ENCODE assay signal across 20 cellular contexts in genomic region chr5:168312606-168313297, GRCh38. TPM values are rescaled to one million over a fixed set of nuclear protein-coding genes. Genes with fewer than 3 reads are reported as not detected.
DNase-seq lines count a peak whose midpoint lies in the region; ATAC-seq and TF ChIP-seq lines count a peak whose summit lies in the region.
"Had no signal": no experiment of that assay in that cellular context is flagged by ENCODE, and none has a peak within 500 bp of the region (broad histone marks: within the 10 kb centered on the region; RNA-seq: fewer than 3 reads in every experiment).

No MANE protein-coding gene starts in this region.

- no peaks in the 10 kb centered on the region for H3K9me3 ChIP-seq in MG63
- H3K9me3 ChIP-seq: ascending aorta, BE2C, esophagus muscularis mucosa, left lung, thoracic aorta had no signal

- no peaks in the 10 kb centered on the region; the same call in 1 of the 2 replicates for H3K36me3 ChIP-seq in MG63
- H3K36me3 ChIP-seq: ascending aorta, BE2C, esophagus muscularis mucosa, left lung, thoracic aorta had no signal

- H3K27me3 ChIP-seq in MG63, result no peaks in the 10 kb centered on the region
- H3K27me3 ChIP-seq: ascending aorta, BE2C, esophagus muscularis mucosa, left lung had no signal

- no peak for TF ChIP-seq CTCF in fibroblast of mammary gland (conservative IDR thresholded peaks at IDR 0.05; ENCODE audit: control insufficient read depth, insufficient read depth, low read depth, low read length)
- no peak for TF ChIP-seq CTCF in retinal pigment epithelial cell (conservative IDR thresholded peaks at IDR 0.05; ENCODE audit: low read depth, low read length)

- DNase-seq in DMS53 (lab: John Stamatoyannopoulos, UW) (peak; percentile 96), MG63 (peak; percentile 33), fibroblast of mammary gland (ENCODE audit: low read depth) (peak; percentile 23), retinal pigment epithelial cell (ENCODE audit: low read depth) (peak; percentile 40), NCI-H774 (lab: John Stamatoyannopoulos, UW) (no peak), NOMO-1 treated with DMSO at 0.1 percent for 48 hours (lab: John Stamatoyannopoulos, UW; ENCODE audit: unreplicated experiment) (no peak)
- DNase-seq: activated CD4-positive, alpha-beta memory T cell treated with anti-CD3 and anti-CD28 coated beads, Interleukin-2, amount 10 ng/mL, durations not matched to agents 7 days and 5 days; activated CD4-positive, CD25-positive, alpha-beta regulatory T cell; activated naive CD4-positive, alpha-beta T cell; activated T-cell treated with anti-CD3 and anti-CD28 coated beads, Interleukin-2, amount 50 U/mL, for 1 hour; BE2C; effector CD8-positive, alpha-beta T cell; left lung; NCI-H2081; NCI-H446 treated with DMSO at 0.1 percent for 48 hours; T-helper 17 cell had no signal

- ATAC-seq in GM19324 (IDR thresholded peaks at IDR 0.05; ENCODE audit: low FRiP score, unreplicated experiment), result no peak
- ATAC-seq: left lung, T-helper 17 cell had no signal

- H3K4me3 ChIP-seq in MG63 (no peak overlapping the region), fibroblast of mammary gland (ENCODE audit: control insufficient read depth, low read depth, low read length) (no peak overlapping the region), retinal pigment epithelial cell (ENCODE audit: low read length) (no peak overlapping the region)
- H3K4me3 ChIP-seq: ascending aorta, esophagus muscularis mucosa, left lung, thoracic aorta had no signal

RNA-seq across cellular contexts. Expression of gene WWC1, which starts 21.3 kb away (rescaled TPM):
- 15.9 and 38.3 TPM in 2 replicates for total RNA-seq in MG63 (2014; rRNA removed; shearing (Covaris generic); ENCODE audit: low replicate concordance)
- total RNA-seq: activated CD4-positive, alpha-beta memory T cell treated with anti-CD3 and anti-CD28 coated beads, Interleukin-2, amount 10 ng/mL, durations not matched to agents 7 days and 5 days; ascending aorta had no signal

Comparison
In these comparisons a context has a peak if more than half of its experiments do, and no peak if none do; other contexts are left out.
1. DNase-seq: peak in DMS53 (single experiment), MG63 (single experiment), fibroblast of mammary gland (single experiment) and retinal pigment epithelial cell (single experiment); none in NCI-H774 (single experiment) and NOMO-1 treated with DMSO at 0.1 percent for 48 hours (single experiment).